In genomic region chr19:289651-290538, GRCh38 we compare ENCODE assay signal across 9 cellular contexts. TPM values are rescaled to one million over a fixed set of nuclear protein-coding genes. Genes with fewer than 3 reads are reported as not detected.
DNase-seq lines count a peak whose midpoint lies in the region; ATAC-seq, FAIRE-seq and TF ChIP-seq lines count a peak whose summit lies in the region.
"Had no signal": no experiment of that assay in that cellular context is flagged by ENCODE, and none has a peak within 500 bp of the region (broad histone marks: within the 10 kb centered on the region; RNA-seq: fewer than 3 reads in every experiment).

No MANE protein-coding gene starts in this region.

- intact Hi-C loops in Right ventricle myocardium superior (cut with DNase I): no loop called here
- intact Hi-C loops in heart right ventricle (cut with DNase I): no loop called here

- 27 to 38% methylated on average over 29 of the region's 29 CpGs for WGBS in heart right ventricle, 2 donors
- WGBS in mesodermal cell (ENCODE audit: insufficient coverage in 2 of 2), 2 experiments: 35 to 38% methylated on average over 21 to 24 of the region's 29 CpGs

- no peak for TF ChIP-seq CTCF in heart right ventricle (IDR thresholded peaks at IDR 0.05)

- H3K4me3 ChIP-seq in heart right ventricle (peak overlapping the region in 2 of 10 donors; percentile 36 to 39), mesodermal cell (ENCODE audit: extremely low read depth, insufficient read depth, low read length, poor library complexity, severe bottlenecking) (peak overlapping the region; percentile 37)

- peaks cover 19 to 58% (median 50%) of the 10 kb centered on the region in 7 donors for H3K27me3 ChIP-seq in heart right ventricle

- peak; percentile 18 for FAIRE-seq in colon (lab: Jason Lieb, UNC)
- FAIRE-seq: G401.6 had no signal

- H3K9me3 ChIP-seq in heart right ventricle (no peaks in the 10 kb centered on the region), mesodermal cell (ENCODE audit: control insufficient read depth, low read length) (no peaks in the 10 kb centered on the region)

- peaks cover 6 to 28% (median 21%) of the 10 kb centered on the region in 9 donors for H3K4me1 ChIP-seq in heart right ventricle
- peaks cover 5% of the 10 kb centered on the region for H3K4me1 ChIP-seq in mesodermal cell (ENCODE audit: control insufficient read depth, insufficient read depth, low read length, poor library complexity, severe bottlenecking)

- H3K27ac ChIP-seq in heart right ventricle: peak overlapping the region in 1 of 10 donors; percentile 58
- H3K27ac ChIP-seq in mesodermal cell (ENCODE audit: low read depth, low read length, severe bottlenecking): no peak overlapping the region

- H3K36me3 ChIP-seq in heart right ventricle: no peaks in the 10 kb centered on the region
- no peaks in the 10 kb centered on the region for H3K36me3 ChIP-seq in mesodermal cell (ENCODE audit: control insufficient read depth, insufficient read depth, low read length)

- no peak for ATAC-seq in Right ventricle myocardium superior (ENCODE audit: poor library complexity)
- ATAC-seq in heart right ventricle: no peak
- ATAC-seq in HG02678 (IDR thresholded peaks at IDR 0.05; ENCODE audit: unreplicated experiment): no peak
- no peak for ATAC-seq in HG02588 (IDR thresholded peaks at IDR 0.05; ENCODE audit: unreplicated experiment)

- DNase-seq in Right ventricle myocardium superior: peak; percentile 22
- DNase-seq in heart right ventricle: no peak
- DNase-seq in T follicular helper cell (ENCODE audit: low read depth): peak; percentile 15
- no peak for DNase-seq in HuH-7 (ENCODE audit: low spot score)

RNA-seq across cellular contexts. Expression of gene PLPP2, which starts 1.3 kb away (rescaled TPM):
- total RNA-seq in Right ventricle myocardium superior: 0.56 TPM
- 1 to 10 TPM in 2 of 10 donors, under 1 TPM in 8; 0.14 to 2.8 (median 0.62) TPM for total RNA-seq in heart right ventricle
- polyA plus RNA-seq in heart right ventricle: under 1 TPM; 0.80 to 0.91 TPM
- 6.3 TPM for polyA plus RNA-seq in mesodermal cell (2013, experiment 1 of 2)
- 4.1 TPM for polyA plus RNA-seq in mesodermal cell (2013, experiment 2 of 2)

RNA-seq across cellular contexts. Expression of gene MIER2, which starts 54.7 kb away (rescaled TPM):
- total RNA-seq in Right ventricle myocardium superior (18.3 TPM), heart right ventricle (10 to 100 TPM; 11.1 to 34.6 (median 16.3) TPM)
- 10 to 100 TPM; 25.1 to 30.4 TPM for polyA plus RNA-seq in heart right ventricle
- 45.4 TPM for polyA plus RNA-seq in mesodermal cell (2013, experiment 1 of 2)
- polyA plus RNA-seq in mesodermal cell (2013, experiment 2 of 2): 37.3 TPM

Comparison
In these comparisons a context has a peak if more than half of its experiments do, and no peak if none do; other contexts are left out.
1. DNase-seq: peak in Right ventricle myocardium superior (single experiment) and T follicular helper cell (single experiment); none in heart right ventricle (0 of 2) and HuH-7 (single experiment).